Comparison of ENCODE assay signal across 4 cellular contexts in genomic region chr14:31192544-31192943, GRCh38. TPM values are rescaled to one million over a fixed set of nuclear protein-coding genes. Genes with fewer than 3 reads are reported as not detected.
DNase-seq lines count a peak whose midpoint lies in the region; ATAC-seq, FAIRE-seq and TF ChIP-seq lines count a peak whose summit lies in the region.
"Not testable (repeated sequence)": the region's sequence is repeated elsewhere in the genome, so short reads cannot be mapped to it uniquely, and the experiment has no call there.

No MANE protein-coding gene starts in this region.

- peaks cover 41% of the 10 kb centered on the region for H4K20me1 ChIP-seq in HepG2 (ENCODE audit: insufficient read depth, low read length)

- peaks cover 54% of the 10 kb centered on the region for H3K4me1 Mint-ChIP-seq in activated naive CD8-positive, alpha-beta T cell (ENCODE audit: low read depth)
- H3K4me1 Mint-ChIP-seq in central memory CD8-positive, alpha-beta T cell, result peaks cover 36% of the 10 kb centered on the region
- H3K4me1 Mint-ChIP-seq in chondrocyte (ENCODE audit: low read depth), result peaks cover 41% of the 10 kb centered on the region

- in situ Hi-C loops in HepG2 (cut with HindIII; ENCODE audit: extremely low pct_ligation_motif_present, low pct_unique_long_range_greater_than_20kb), result not testable (repeated sequence)

- DNase-seq in central memory CD8-positive, alpha-beta T cell (ENCODE audit: low spot score in 2 of 2); chondrocyte (ENCODE audit: low spot score); HepG2 (ENCODE audit: low spot score): not testable (repeated sequence)

- H3K4me2 ChIP-seq in HepG2 (ENCODE audit: low read depth, low read length), result not testable (repeated sequence)

- CTCF ChIA-PET in HepG2 (lab: Yijun Ruan, JAX; ENCODE audit: low intra/inter-chr PET ratio, low total read pairs), result not testable (repeated sequence)

- H3K9me3 ChIP-seq in HepG2 (ENCODE audit: low read length), result not testable (repeated sequence)

- H3K4me3 Mint-ChIP-seq in activated naive CD8-positive, alpha-beta T cell; central memory CD8-positive, alpha-beta T cell; chondrocyte (ENCODE audit: unreplicated experiment): not testable (repeated sequence)

- not testable (repeated sequence) for BruUV-seq in HepG2 (replicated peaks; lab: Mats Ljungman, UMichigan)

- not testable (repeated sequence) for TF ChIP-seq POLR2A in HepG2 (IDR thresholded peaks at IDR 0.05; ENCODE audit: insufficient read depth in 1 of 2, low read depth in 2 of 2, low read length in 2 of 2)

- 93% methylated on average over 8 of the region's 8 CpGs for WGBS in HepG2 (ENCODE audit: low lambda C conversion rate)

- H3K27ac Mint-ChIP-seq in activated naive CD8-positive, alpha-beta T cell, result peak overlapping the region; percentile 28
- peak overlapping the region; percentile 58 for H3K27ac Mint-ChIP-seq in central memory CD8-positive, alpha-beta T cell (ENCODE audit: low read depth)
- H3K27ac Mint-ChIP-seq in chondrocyte (ENCODE audit: unreplicated experiment), result peak overlapping the region; percentile 9

- intact Hi-C loops in HepG2 (cut with micrococcal nuclease; ENCODE audit: unreplicated experiment), result not testable (repeated sequence)

- FAIRE-seq in HepG2 (lab: Jason Lieb, UNC), result not testable (repeated sequence)

- H3K79me2 ChIP-seq in HepG2 (ENCODE audit: insufficient read depth, low read length), result peaks cover 99% of the 10 kb centered on the region

- H2AFZ ChIP-seq in HepG2 (ENCODE audit: low read length), result not testable (repeated sequence)

- TF ChIP-seq RAD21 in HepG2 (CRISPR knock-in tag; IDR thresholded peaks at IDR 0.05), result not testable (repeated sequence)

- H3K9ac ChIP-seq in HepG2 (ENCODE audit: insufficient read depth, low read depth, low read length), result not testable (repeated sequence)

- H3K9me3 Mint-ChIP-seq in activated naive CD8-positive, alpha-beta T cell (ENCODE audit: low read depth); central memory CD8-positive, alpha-beta T cell; chondrocyte (ENCODE audit: low read depth): not testable (repeated sequence)

- not testable (repeated sequence) for H3K27me3 Mint-ChIP-seq in activated naive CD8-positive, alpha-beta T cell; central memory CD8-positive, alpha-beta T cell; chondrocyte (ENCODE audit: low read depth)

- not testable (repeated sequence) for TF ChIP-seq EP300 in HepG2 (IDR thresholded peaks at IDR 0.05; ENCODE audit: low read depth in 2 of 2, low read length in 2 of 2); HepG2 (CRISPR knock-in tag; IDR thresholded peaks at IDR 0.05; ENCODE audit: borderline replicate concordance)

- peaks cover 30% of the 10 kb centered on the region for H3K4me1 ChIP-seq in HepG2 (ENCODE audit: insufficient read depth, low read length)

- not testable (repeated sequence) for H3K27me3 ChIP-seq in HepG2 (ENCODE audit: control insufficient read depth in 1 of 2, insufficient read depth in 2 of 2, low read length in 2 of 2)

- H3K36me3 ChIP-seq in HepG2 (replicated peaks in 1 of 2; ENCODE audit: control insufficient read depth in 1 of 2, insufficient read depth in 2 of 2, low read length in 2 of 2), result peaks cover 26 to 86% of the 10 kb centered on the region in 2 experiments

- not testable (repeated sequence) for H3K27ac ChIP-seq in HepG2 (ENCODE audit: extremely low read length, insufficient read depth, low read length)

- POLR2A ChIA-PET in HepG2 (lab: Yijun Ruan, JAX), result interaction anchor here (0.7 to 6.4 kb wide), 2 partner anchors 15 to 262 kb away, joined by 3 to 40 read pairs; partner anchors contain the start of gene HECTD1

- TF ChIP-seq CTCF in chondrocyte (IDR thresholded peaks at IDR 0.05); HepG2 (CRISPR knock-in tag; IDR thresholded peaks at IDR 0.05): not testable (repeated sequence)

- ATAC-seq in central memory CD8-positive, alpha-beta T cell (replicated peaks; ENCODE audit: extremely low read depth, poor library complexity, severe bottlenecking); HepG2: not testable (repeated sequence)

- H3K4me3 ChIP-seq in HepG2 (replicated peaks in 1 of 3; ENCODE audit: insufficient read depth in 1 of 3, low read depth in 2 of 3, low read length in 3 of 3), result not testable (repeated sequence)

- H3K36me3 Mint-ChIP-seq in activated naive CD8-positive, alpha-beta T cell; chondrocyte (ENCODE audit: low read depth): not testable (repeated sequence)
- H3K36me3 Mint-ChIP-seq in central memory CD8-positive, alpha-beta T cell (ENCODE audit: insufficient read depth), result peaks cover 35% of the 10 kb centered on the region

TF ChIP-seq in HepG2, 621 proteins besides CTCF, POLR2A, EP300 and RAD21:
- 0 out of 2 replicates have a peak, but pooled peaks have one; percentile 70 for TF ChIP-seq THYN1 (CRISPR knock-in tag; IDR thresholded peaks at IDR 0.05; ENCODE audit: borderline replicate concordance, low read depth)
- TF ChIP-seq KAT7 (CRISPR knock-in tag; IDR thresholded peaks at IDR 0.05; ENCODE audit: borderline replicate concordance), result 0 out of 2 replicates have a peak, but pooled peaks have one; percentile 68
- TF ChIP-seq ZMAT3 (CRISPR knock-in tag; conservative IDR thresholded peaks at IDR 0.05), result 0 out of 2 replicates have a peak, but pooled peaks have one; percentile 32
- TF ChIP-seq ARID2 (CRISPR knock-in tag; IDR thresholded peaks at IDR 0.05; ENCODE audit: borderline replicate concordance), result 0 out of 2 replicates have a peak, but pooled peaks have one; percentile 64
TF ChIP-seq in HepG2: peak in this region for 4; not testable (repeated sequence) for 617.

RNA-seq across cellular contexts. Expression of gene HECTD1, which starts 15.0 kb away (rescaled TPM):
- total RNA-seq in chondrocyte (142 to 178 TPM (median 146 TPM) in 3 replicates), HepG2 (2016; rRNA removed; fragmentation: Illumina TruSeq; extraction: Trizol) (560 and 761 TPM in 2 replicates)
- total RNA-seq in HepG2 (2016; cell fraction: cytosol; rRNA removed; fragmentation: Illumina TruSeq; extraction: Trizol; ENCODE audit: low read depth), result 152 and 185 TPM in 2 replicates
- 547 and 739 TPM in 2 replicates for total RNA-seq in HepG2 (2016; cell fraction: insoluble cytoplasmic fraction; rRNA removed; fragmentation: Illumina TruSeq; extraction: Trizol)
- 193 and 217 TPM in 2 replicates for total RNA-seq in HepG2 (2016; cell fraction: membrane; rRNA removed; fragmentation: Illumina TruSeq; extraction: Trizol)
- total RNA-seq in HepG2 (2016; cell fraction: nucleus; rRNA removed; fragmentation: Illumina TruSeq; extraction: Trizol), result 529 and 592 TPM in 2 replicates
- polyA plus RNA-seq in HepG2 (2011; rRNA removed), result 251 and 312 TPM in 2 replicates
- 136 and 176 TPM in 2 replicates for polyA plus RNA-seq in HepG2 (2011; cell fraction: cytosol; rRNA removed)
- 261 and 311 TPM in 2 replicates for polyA plus RNA-seq in HepG2 (2011; cell fraction: nucleus; rRNA removed)
- 201 and 210 TPM in 2 replicates for polyA plus RNA-seq in HepG2 (2012)
- 18.3 and 18.5 TPM in 2 replicates for polyA plus RNA-seq in HepG2 (2016; cell fraction: cytosol; fragmentation: Illumina TruSeq; extraction: Trizol; ENCODE audit: low read depth)
- polyA plus RNA-seq in HepG2 (2016; cell fraction: insoluble cytoplasmic fraction; fragmentation: Illumina TruSeq; extraction: Trizol; ENCODE audit: low read depth), result 345 and 361 TPM in 2 replicates
- polyA plus RNA-seq in HepG2 (2016; cell fraction: membrane; fragmentation: Illumina TruSeq; extraction: Trizol; ENCODE audit: low read depth), result 42.8 and 42.9 TPM in 2 replicates
- polyA plus RNA-seq in HepG2 (2016; cell fraction: nucleus; fragmentation: Illumina TruSeq; extraction: Trizol; ENCODE audit: insufficient read depth, low read depth), result 433 and 489 TPM in 2 replicates
- polyA minus RNA-seq in HepG2 (2011; rRNA and poly(A)+ RNA removed; ENCODE audit: low replicate concordance), result 372 and 1,089 TPM in 2 replicates
- polyA minus RNA-seq in HepG2 (2011; cell fraction: cytosol; rRNA and poly(A)+ RNA removed), result 426 and 459 TPM in 2 replicates
- 772 and 919 TPM in 2 replicates for polyA minus RNA-seq in HepG2 (2011; cell fraction: nucleus; rRNA and poly(A)+ RNA removed)
